Comparison of ENCODE assay signal across 11 cellular contexts in genomic region chr14:91352101-91352500, GRCh38.
DNase-seq lines count a peak whose midpoint lies in the region; ATAC-seq and TF ChIP-seq lines count a peak whose summit lies in the region.
"Had no signal": no experiment of that assay in that cellular context is flagged by ENCODE, and none has a peak within 500 bp of the region (broad histone marks: within the 10 kb centered on the region; RNA-seq: fewer than 3 reads in every experiment).

No MANE protein-coding gene starts in this region.

- H3K27me3 ChIP-seq in transverse colon (no peaks in the 10 kb centered on the region), mammary epithelial cell (ENCODE audit: insufficient read depth, low read length) (no peaks in the 10 kb centered on the region)

- TF ChIP-seq CTCF in transverse colon (IDR thresholded peaks at IDR 0.05) (no peak), mammary epithelial cell (conservative IDR thresholded peaks at IDR 0.05 in 1 of 2, IDR thresholded peaks at IDR 0.05 in 1 of 2; ENCODE audit: extremely low read depth in 1 of 2, insufficient read depth in 1 of 2, low read depth in 1 of 2, low read length in 2 of 2) (no peak), osteocyte (IDR thresholded peaks at IDR 0.05) (no peak)

- H4K20me1 ChIP-seq in mammary epithelial cell (ENCODE audit: insufficient read depth, low read length) = no peaks in the 10 kb centered on the region

- peak overlapping the region; percentile 87 for H3K4me3 Mint-ChIP-seq in activated naive CD4-positive, alpha-beta T cell treated with anti-CD3 and anti-CD28 coated beads, Interleukin-2, amount 50 U/mL, for 24 hours
- peak overlapping the region; percentile 82 for H3K4me3 Mint-ChIP-seq in activated naive CD8-positive, alpha-beta T cell
- no peak overlapping the region for H3K4me3 Mint-ChIP-seq in osteocyte (ENCODE audit: unreplicated experiment)

- peaks cover 10 to 57% (median 37%) of the 10 kb centered on the region in 4 donors for H3K4me1 ChIP-seq in transverse colon
- H3K4me1 ChIP-seq in mammary epithelial cell (ENCODE audit: insufficient read depth, low read length) = no peaks in the 10 kb centered on the region

- peaks cover 93% of the 10 kb centered on the region for H3K4me1 Mint-ChIP-seq in activated naive CD4-positive, alpha-beta T cell treated with anti-CD3 and anti-CD28 coated beads, Interleukin-2, amount 50 U/mL, for 24 hours
- peaks cover 96% of the 10 kb centered on the region for H3K4me1 Mint-ChIP-seq in activated naive CD8-positive, alpha-beta T cell (ENCODE audit: low read depth)
- H3K4me1 Mint-ChIP-seq in osteocyte (ENCODE audit: unreplicated experiment) = no peaks in the 10 kb centered on the region

- WGBS in transverse colon (ENCODE audit: low coverage in 1 of 2), 2 donors = 53 to 70% methylated on average over 5 to 18 of the region's 18 CpGs
- 97% methylated on average over 18 of the region's 18 CpGs for WGBS in mammary epithelial cell (ENCODE audit: low coverage, missing lambda C conversion rate)

- peak; percentile 46 for ATAC-seq in left lobe of liver

- intact Hi-C loops in transverse colon (cut with DNase I; ENCODE audit: low total_unique reads) = no loop called here
- intact Hi-C loops in mammary epithelial cell (cut with micrococcal nuclease) = no loop called here

- H3K9me3 Mint-ChIP-seq in activated naive CD4-positive, alpha-beta T cell treated with anti-CD3 and anti-CD28 coated beads, Interleukin-2, amount 50 U/mL, for 24 hours = no peaks in the 10 kb centered on the region
- H3K9me3 Mint-ChIP-seq in activated naive CD8-positive, alpha-beta T cell (ENCODE audit: low read depth) = no peaks in the 10 kb centered on the region
- H3K9me3 Mint-ChIP-seq in osteocyte (ENCODE audit: unreplicated experiment) = no peaks in the 10 kb centered on the region

- no peak for TF ChIP-seq EP300 in transverse colon (IDR thresholded peaks at IDR 0.05; ENCODE audit: low read depth)

- H3K9ac ChIP-seq in mammary epithelial cell (ENCODE audit: insufficient read depth, low read length) = no peak overlapping the region

- H3K27me3 Mint-ChIP-seq in activated naive CD4-positive, alpha-beta T cell treated with anti-CD3 and anti-CD28 coated beads, Interleukin-2, amount 50 U/mL, for 24 hours = no peaks in the 10 kb centered on the region
- no peaks in the 10 kb centered on the region for H3K27me3 Mint-ChIP-seq in activated naive CD8-positive, alpha-beta T cell
- H3K27me3 Mint-ChIP-seq in osteocyte (ENCODE audit: unreplicated experiment) = no peaks in the 10 kb centered on the region

- H3K9me3 ChIP-seq in transverse colon = no peaks in the 10 kb centered on the region
- H3K9me3 ChIP-seq in mammary epithelial cell (replicated peaks; ENCODE audit: insufficient read depth, low read length) = no peaks in the 10 kb centered on the region

- H2AFZ ChIP-seq in mammary epithelial cell (ENCODE audit: low read depth, low read length) = no peak overlapping the region

- dilution Hi-C loops in mammary epithelial cell (cut with HindIII; ENCODE audit: low sequenced_read_pairs) = no loop called here

- CTCF ChIA-PET in mammary epithelial cell (lab: Charles Lee; ENCODE audit: low non-redundant PET) = no interaction called here

- TF ChIP-seq POLR2A in transverse colon (IDR thresholded peaks at IDR 0.05) = no peak

- DNase-seq in activated naive CD4-positive, alpha-beta T cell (lab: John Stamatoyannopoulos, UW) = no peak
- DNase-seq in left lobe of liver (ENCODE audit: low spot score) = no peak
- DNase-seq in transverse colon = no peak
- DNase-seq in mammary epithelial cell = no peak
- no peak for DNase-seq in NCI-H2227 treated with DMSO at 0.1 percent for 48 hours (lab: John Stamatoyannopoulos, UW)
- no peak for DNase-seq in osteocyte (ENCODE audit: extremely low spot score, unreplicated experiment)
- DNase-seq: activated CD4-positive, CD25-positive, alpha-beta regulatory T cell treated with anti-CD3 and anti-CD28 coated beads, Interleukin-2, amount 50 U/mL, for 72 hours; C1 segment of cervical spinal cord; NCI-H446 had no signal

- no peak overlapping the region for H3K4me3 ChIP-seq in transverse colon
- no peak overlapping the region for H3K4me3 ChIP-seq in mammary epithelial cell (replicated peaks in 1 of 3; ENCODE audit: insufficient read depth in 1 of 3, low read depth in 2 of 3, low read length in 3 of 3)

- in situ Hi-C loops in transverse colon (cut with MboI; ENCODE audit: low pct_ligation_motif_present in 1 of 4, low pct_unique_long_range_greater_than_20kb in 1 of 4, low sequenced_read_pairs in 3 of 4) (no loop called here), mammary epithelial cell (cut with MboI; ENCODE audit: low sequenced_read_pairs in 2 of 2) (no loop called here)

- H3K36me3 ChIP-seq in transverse colon = no peaks in the 10 kb centered on the region
- H3K36me3 ChIP-seq in mammary epithelial cell (ENCODE audit: insufficient read depth, low read length) = no peaks in the 10 kb centered on the region

- H3K4me2 ChIP-seq in mammary epithelial cell (ENCODE audit: insufficient read depth, low read depth, low read length) = no peak overlapping the region

- no TSS peak for BruUV-seq in mammary epithelial cell (replicated peaks; lab: Mats Ljungman, UMichigan)

- peak overlapping the region; percentile 87 for H3K27ac Mint-ChIP-seq in activated naive CD4-positive, alpha-beta T cell treated with anti-CD3 and anti-CD28 coated beads, Interleukin-2, amount 50 U/mL, for 24 hours
- H3K27ac Mint-ChIP-seq in activated naive CD8-positive, alpha-beta T cell = peak overlapping the region; percentile 93
- no peak overlapping the region for H3K27ac Mint-ChIP-seq in osteocyte (ENCODE audit: unreplicated experiment)

- peak overlapping the region; percentile 44 to 73 (median 46) for H3K27ac ChIP-seq in transverse colon
- H3K27ac ChIP-seq in mammary epithelial cell (ENCODE audit: insufficient read depth, low read depth, low read length) = no peak overlapping the region

- peaks cover 5% of the 10 kb centered on the region for H3K36me3 Mint-ChIP-seq in activated naive CD4-positive, alpha-beta T cell treated with anti-CD3 and anti-CD28 coated beads, Interleukin-2, amount 50 U/mL, for 24 hours
- peaks cover 2% of the 10 kb centered on the region for H3K36me3 Mint-ChIP-seq in activated naive CD8-positive, alpha-beta T cell
- no peaks in the 10 kb centered on the region for H3K36me3 Mint-ChIP-seq in osteocyte (ENCODE audit: unreplicated experiment)

- H3K79me2 ChIP-seq in mammary epithelial cell (ENCODE audit: insufficient read depth, low read length) = no peaks in the 10 kb centered on the region
